1 cellular context compared by ENCODE assay signal in genomic region chr14:92539875-92540274, GRCh38.
TF ChIP-seq lines count a peak whose summit lies in the region.

No MANE protein-coding gene starts in this region.

TF ChIP-seq in HepG2, 621 proteins besides CTCF, POLR2A, EP300 and RAD21 (continued from another document):
- TF ChIP-seq, protein P1, sequence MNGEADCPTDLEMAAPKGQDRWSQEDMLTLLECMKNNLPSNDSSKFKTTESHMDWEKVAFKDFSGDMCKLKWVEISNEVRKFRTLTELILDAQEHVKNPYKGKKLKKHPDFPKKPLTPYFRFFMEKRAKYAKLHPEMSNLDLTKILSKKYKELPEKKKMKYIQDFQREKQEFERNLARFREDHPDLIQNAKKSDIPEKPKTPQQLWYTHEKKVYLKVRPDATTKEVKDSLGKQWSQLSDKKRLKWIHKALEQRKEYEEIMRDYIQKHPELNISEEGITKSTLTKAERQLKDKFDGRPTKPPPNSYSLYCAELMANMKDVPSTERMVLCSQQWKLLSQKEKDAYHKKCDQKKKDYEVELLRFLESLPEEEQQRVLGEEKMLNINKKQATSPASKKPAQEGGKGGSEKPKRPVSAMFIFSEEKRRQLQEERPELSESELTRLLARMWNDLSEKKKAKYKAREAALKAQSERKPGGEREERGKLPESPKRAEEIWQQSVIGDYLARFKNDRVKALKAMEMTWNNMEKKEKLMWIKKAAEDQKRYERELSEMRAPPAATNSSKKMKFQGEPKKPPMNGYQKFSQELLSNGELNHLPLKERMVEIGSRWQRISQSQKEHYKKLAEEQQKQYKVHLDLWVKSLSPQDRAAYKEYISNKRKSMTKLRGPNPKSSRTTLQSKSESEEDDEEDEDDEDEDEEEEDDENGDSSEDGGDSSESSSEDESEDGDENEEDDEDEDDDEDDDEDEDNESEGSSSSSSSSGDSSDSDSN (CRISPR knock-in tag; IDR thresholded peaks at IDR 0.05) = no peak
- TF ChIP-seq, protein P2, sequence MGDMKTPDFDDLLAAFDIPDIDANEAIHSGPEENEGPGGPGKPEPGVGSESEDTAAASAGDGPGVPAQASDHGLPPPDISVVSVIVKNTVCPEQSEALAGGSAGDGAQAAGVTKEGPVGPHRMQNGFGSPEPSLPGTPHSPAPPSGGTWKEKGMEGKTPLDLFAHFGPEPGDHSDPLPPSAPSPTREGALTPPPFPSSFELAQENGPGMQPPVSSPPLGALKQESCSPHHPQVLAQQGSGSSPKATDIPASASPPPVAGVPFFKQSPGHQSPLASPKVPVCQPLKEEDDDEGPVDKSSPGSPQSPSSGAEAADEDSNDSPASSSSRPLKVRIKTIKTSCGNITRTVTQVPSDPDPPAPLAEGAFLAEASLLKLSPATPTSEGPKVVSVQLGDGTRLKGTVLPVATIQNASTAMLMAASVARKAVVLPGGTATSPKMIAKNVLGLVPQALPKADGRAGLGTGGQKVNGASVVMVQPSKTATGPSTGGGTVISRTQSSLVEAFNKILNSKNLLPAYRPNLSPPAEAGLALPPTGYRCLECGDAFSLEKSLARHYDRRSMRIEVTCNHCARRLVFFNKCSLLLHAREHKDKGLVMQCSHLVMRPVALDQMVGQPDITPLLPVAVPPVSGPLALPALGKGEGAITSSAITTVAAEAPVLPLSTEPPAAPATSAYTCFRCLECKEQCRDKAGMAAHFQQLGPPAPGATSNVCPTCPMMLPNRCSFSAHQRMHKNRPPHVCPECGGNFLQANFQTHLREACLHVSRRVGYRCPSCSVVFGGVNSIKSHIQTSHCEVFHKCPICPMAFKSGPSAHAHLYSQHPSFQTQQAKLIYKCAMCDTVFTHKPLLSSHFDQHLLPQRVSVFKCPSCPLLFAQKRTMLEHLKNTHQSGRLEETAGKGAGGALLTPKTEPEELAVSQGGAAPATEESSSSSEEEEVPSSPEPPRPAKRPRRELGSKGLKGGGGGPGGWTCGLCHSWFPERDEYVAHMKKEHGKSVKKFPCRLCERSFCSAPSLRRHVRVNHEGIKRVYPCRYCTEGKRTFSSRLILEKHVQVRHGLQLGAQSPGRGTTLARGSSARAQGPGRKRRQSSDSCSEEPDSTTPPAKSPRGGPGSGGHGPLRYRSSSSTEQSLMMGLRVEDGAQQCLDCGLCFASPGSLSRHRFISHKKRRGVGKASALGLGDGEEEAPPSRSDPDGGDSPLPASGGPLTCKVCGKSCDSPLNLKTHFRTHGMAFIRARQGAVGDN (CRISPR knock-in tag; IDR thresholded peaks at IDR 0.05) = peak; percentile 47
- TF ChIP-seq ZNF414 (CRISPR knock-in tag; IDR thresholded peaks at IDR 0.05) (0 out of 2 replicates have a peak, but pooled peaks have one; percentile 35), ZNF780A (CRISPR knock-in tag; IDR thresholded peaks at IDR 0.05) (0 out of 2 replicates have a peak, but pooled peaks have one; percentile 37), SP140L (CRISPR knock-in tag; IDR thresholded peaks at IDR 0.05; ENCODE audit: borderline replicate concordance) (no peak)
- TF ChIP-seq, protein P3, sequence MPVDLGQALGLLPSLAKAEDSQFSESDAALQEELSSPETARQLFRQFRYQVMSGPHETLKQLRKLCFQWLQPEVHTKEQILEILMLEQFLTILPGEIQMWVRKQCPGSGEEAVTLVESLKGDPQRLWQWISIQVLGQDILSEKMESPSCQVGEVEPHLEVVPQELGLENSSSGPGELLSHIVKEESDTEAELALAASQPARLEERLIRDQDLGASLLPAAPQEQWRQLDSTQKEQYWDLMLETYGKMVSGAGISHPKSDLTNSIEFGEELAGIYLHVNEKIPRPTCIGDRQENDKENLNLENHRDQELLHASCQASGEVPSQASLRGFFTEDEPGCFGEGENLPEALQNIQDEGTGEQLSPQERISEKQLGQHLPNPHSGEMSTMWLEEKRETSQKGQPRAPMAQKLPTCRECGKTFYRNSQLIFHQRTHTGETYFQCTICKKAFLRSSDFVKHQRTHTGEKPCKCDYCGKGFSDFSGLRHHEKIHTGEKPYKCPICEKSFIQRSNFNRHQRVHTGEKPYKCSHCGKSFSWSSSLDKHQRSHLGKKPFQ (CRISPR knock-in tag; IDR thresholded peaks at IDR 0.05; ENCODE audit: insufficient replicate concordance) = no peak
